ENCODE assay signal across 1 cellular context in the genomic region with DNA sequence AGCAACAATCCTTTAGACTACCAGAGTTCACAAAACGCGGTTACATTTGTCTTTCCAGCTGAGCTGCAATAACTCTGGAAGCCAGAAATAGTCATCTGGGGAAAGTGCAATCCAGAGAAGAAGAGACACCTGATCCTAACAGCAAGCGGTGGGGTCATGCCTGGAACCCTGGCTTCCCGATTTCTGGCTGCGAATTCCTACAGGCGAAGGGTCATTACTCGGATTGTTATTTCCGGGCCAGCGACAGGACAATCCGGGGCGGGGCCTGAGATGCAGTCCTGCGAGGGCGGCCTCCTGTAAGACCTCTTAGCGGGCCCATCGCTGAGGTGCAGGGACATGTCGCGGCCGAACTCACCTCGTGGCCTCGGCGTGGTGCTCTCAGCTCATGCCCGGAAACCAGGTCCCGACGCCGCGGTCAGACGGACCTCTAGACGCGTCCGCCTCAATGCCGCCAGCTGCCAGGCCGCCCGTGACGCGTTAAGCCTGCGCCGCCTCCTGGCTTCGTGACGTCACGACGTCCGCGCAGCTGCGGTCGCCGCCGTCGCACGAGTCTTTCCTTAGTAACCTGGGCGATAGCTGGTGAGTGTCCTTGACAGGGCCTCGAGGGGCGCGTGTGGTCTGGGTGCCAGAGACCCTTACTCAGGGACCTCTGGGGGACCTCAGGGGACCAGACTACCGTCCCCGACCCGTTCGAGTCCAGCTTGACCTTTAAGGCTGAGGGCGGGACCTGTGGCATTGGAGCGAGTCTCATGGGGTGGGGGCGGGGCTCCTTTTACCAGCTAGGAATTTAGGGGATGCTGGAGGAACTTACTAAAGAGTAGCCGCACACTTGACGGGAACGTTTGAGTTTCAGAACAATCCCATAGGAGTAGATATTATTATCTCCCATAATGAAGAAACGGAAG.
TF ChIP-seq lines count a peak whose summit lies in the region.

A gene with protein sequence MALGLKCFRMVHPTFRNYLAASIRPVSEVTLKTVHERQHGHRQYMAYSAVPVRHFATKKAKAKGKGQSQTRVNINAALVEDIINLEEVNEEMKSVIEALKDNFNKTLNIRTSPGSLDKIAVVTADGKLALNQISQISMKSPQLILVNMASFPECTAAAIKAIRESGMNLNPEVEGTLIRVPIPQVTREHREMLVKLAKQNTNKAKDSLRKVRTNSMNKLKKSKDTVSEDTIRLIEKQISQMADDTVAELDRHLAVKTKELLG (plus strand): TSS at position 523 of the 905 bp plus-strand sequence. CDS start 6,010 bp downstream, outside the sequence.
A gene with protein sequence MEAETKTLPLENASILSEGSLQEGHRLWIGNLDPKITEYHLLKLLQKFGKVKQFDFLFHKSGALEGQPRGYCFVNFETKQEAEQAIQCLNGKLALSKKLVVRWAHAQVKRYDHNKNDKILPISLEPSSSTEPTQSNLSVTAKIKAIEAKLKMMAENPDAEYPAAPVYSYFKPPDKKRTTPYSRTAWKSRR (minus strand): TSS at position 481 of the 905 bp plus-strand sequence. CDS start 3,348 bp downstream, outside the sequence.

TF ChIP-seq in HEK293, 187 proteins besides CTCF, POLR2A, EP300 and RAD21 (continued from another document and continues in another):
- peak; percentile 99 for TF ChIP-seq ZBTB21 (tag by site-specific recombination; IDR thresholded peaks at IDR 0.05)
- TF ChIP-seq, protein P1, sequence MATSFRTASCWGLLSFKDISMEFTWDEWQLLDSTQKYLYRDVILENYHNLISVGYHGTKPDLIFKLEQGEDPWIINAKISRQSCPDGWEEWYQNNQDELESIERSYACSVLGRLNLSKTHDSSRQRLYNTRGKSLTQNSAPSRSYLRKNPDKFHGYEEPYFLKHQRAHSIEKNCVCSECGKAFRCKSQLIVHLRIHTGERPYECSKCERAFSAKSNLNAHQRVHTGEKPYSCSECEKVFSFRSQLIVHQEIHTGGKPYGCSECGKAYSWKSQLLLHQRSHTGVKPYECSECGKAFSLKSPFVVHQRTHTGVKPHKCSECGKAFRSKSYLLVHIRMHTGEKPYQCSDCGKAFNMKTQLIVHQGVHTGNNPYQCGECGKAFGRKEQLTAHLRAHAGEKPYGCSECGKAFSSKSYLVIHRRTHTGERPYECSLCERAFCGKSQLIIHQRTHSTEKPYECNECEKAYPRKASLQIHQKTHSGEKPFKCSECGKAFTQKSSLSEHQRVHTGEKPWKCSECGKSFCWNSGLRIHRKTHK (tag by site-specific recombination; IDR thresholded peaks at IDR 0.05) = no peak
- TF ChIP-seq ZNF48 (tag by site-specific recombination; IDR thresholded peaks at IDR 0.05) = no peak
- TF ChIP-seq ZNF792 (tag by site-specific recombination; IDR thresholded peaks at IDR 0.05) = no peak
- no peak for TF ChIP-seq ZNF654 (tag by site-specific recombination; IDR thresholded peaks at IDR 0.05; ENCODE audit: low read depth)
- peak; percentile 99 for TF ChIP-seq ZNF629 (tag by site-specific recombination; IDR thresholded peaks at IDR 0.05)
- TF ChIP-seq, protein P2, sequence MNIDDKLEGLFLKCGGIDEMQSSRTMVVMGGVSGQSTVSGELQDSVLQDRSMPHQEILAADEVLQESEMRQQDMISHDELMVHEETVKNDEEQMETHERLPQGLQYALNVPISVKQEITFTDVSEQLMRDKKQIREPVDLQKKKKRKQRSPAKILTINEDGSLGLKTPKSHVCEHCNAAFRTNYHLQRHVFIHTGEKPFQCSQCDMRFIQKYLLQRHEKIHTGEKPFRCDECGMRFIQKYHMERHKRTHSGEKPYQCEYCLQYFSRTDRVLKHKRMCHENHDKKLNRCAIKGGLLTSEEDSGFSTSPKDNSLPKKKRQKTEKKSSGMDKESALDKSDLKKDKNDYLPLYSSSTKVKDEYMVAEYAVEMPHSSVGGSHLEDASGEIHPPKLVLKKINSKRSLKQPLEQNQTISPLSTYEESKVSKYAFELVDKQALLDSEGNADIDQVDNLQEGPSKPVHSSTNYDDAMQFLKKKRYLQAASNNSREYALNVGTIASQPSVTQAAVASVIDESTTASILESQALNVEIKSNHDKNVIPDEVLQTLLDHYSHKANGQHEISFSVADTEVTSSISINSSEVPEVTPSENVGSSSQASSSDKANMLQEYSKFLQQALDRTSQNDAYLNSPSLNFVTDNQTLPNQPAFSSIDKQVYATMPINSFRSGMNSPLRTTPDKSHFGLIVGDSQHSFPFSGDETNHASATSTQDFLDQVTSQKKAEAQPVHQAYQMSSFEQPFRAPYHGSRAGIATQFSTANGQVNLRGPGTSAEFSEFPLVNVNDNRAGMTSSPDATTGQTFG (tag by site-specific recombination; IDR thresholded peaks at IDR 0.05; ENCODE audit: borderline replicate concordance) = no peak
- TF ChIP-seq ZNF302 (tag by site-specific recombination; IDR thresholded peaks at IDR 0.05; ENCODE audit: low read depth) = no peak
- TF ChIP-seq, protein P3, sequence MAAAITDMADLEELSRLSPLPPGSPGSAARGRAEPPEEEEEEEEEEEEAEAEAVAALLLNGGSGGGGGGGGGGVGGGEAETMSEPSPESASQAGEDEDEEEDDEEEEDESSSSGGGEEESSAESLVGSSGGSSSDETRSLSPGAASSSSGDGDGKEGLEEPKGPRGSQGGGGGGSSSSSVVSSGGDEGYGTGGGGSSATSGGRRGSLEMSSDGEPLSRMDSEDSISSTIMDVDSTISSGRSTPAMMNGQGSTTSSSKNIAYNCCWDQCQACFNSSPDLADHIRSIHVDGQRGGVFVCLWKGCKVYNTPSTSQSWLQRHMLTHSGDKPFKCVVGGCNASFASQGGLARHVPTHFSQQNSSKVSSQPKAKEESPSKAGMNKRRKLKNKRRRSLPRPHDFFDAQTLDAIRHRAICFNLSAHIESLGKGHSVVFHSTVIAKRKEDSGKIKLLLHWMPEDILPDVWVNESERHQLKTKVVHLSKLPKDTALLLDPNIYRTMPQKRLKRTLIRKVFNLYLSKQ (tag by site-specific recombination; IDR thresholded peaks at IDR 0.05; ENCODE audit: borderline replicate concordance) = no peak
- no peak for TF ChIP-seq REPIN1 (tag by site-specific recombination; IDR thresholded peaks at IDR 0.05; ENCODE audit: low read depth)
- TF ChIP-seq FEZF1 (tag by site-specific recombination; IDR thresholded peaks at IDR 0.05) = no peak
- TF ChIP-seq SP2 (tag by site-specific recombination; IDR thresholded peaks at IDR 0.05) = peak; percentile 80
- no peak for TF ChIP-seq SALL2 (tag by site-specific recombination; IDR thresholded peaks at IDR 0.05; ENCODE audit: borderline replicate concordance)
- TF ChIP-seq ZNF23 (tag by site-specific recombination; IDR thresholded peaks at IDR 0.05; ENCODE audit: borderline replicate concordance) = no peak
- 0 out of 2 replicates have a peak, but pooled peaks have one; percentile 44 for TF ChIP-seq ZNF843 (tag by site-specific recombination; IDR thresholded peaks at IDR 0.05)
- TF ChIP-seq, protein P4, sequence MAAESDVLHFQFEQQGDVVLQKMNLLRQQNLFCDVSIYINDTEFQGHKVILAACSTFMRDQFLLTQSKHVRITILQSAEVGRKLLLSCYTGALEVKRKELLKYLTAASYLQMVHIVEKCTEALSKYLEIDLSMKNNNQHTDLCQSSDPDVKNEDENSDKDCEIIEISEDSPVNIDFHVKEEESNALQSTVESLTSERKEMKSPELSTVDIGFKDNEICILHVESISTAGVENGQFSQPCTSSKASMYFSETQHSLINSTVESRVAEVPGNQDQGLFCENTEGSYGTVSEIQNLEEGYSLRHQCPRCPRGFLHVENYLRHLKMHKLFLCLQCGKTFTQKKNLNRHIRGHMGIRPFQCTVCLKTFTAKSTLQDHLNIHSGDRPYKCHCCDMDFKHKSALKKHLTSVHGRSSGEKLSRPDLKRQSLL (tag by site-specific recombination; IDR thresholded peaks at IDR 0.05) = no peak
- TF ChIP-seq IKZF3 (tag by site-specific recombination; IDR thresholded peaks at IDR 0.05) = peak; percentile 47; the same call in 1 of the 2 replicates
- no peak for TF ChIP-seq ZNF544 (tag by site-specific recombination; IDR thresholded peaks at IDR 0.05)
- 0 out of 2 replicates have a peak, but pooled peaks have one; percentile 29 for TF ChIP-seq ZNF610 (tag by site-specific recombination; IDR thresholded peaks at IDR 0.05; ENCODE audit: borderline replicate concordance)
- TF ChIP-seq, protein P5, sequence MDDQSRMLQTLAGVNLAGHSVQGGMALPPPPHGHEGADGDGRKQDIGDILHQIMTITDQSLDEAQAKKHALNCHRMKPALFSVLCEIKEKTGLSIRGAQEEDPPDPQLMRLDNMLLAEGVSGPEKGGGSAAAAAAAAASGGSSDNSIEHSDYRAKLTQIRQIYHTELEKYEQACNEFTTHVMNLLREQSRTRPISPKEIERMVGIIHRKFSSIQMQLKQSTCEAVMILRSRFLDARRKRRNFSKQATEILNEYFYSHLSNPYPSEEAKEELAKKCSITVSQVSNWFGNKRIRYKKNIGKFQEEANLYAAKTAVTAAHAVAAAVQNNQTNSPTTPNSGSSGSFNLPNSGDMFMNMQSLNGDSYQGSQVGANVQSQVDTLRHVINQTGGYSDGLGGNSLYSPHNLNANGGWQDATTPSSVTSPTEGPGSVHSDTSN (CRISPR knock-in tag; IDR thresholded peaks at IDR 0.05) = peak; percentile 82; the same call in 1 of the 2 replicates
- TF ChIP-seq ZNF19 (tag by site-specific recombination; IDR thresholded peaks at IDR 0.05; ENCODE audit: low read depth) = no peak
- TF ChIP-seq ZNF561 (tag by site-specific recombination; IDR thresholded peaks at IDR 0.05; ENCODE audit: borderline replicate concordance) = no peak
- TF ChIP-seq, protein P6, sequence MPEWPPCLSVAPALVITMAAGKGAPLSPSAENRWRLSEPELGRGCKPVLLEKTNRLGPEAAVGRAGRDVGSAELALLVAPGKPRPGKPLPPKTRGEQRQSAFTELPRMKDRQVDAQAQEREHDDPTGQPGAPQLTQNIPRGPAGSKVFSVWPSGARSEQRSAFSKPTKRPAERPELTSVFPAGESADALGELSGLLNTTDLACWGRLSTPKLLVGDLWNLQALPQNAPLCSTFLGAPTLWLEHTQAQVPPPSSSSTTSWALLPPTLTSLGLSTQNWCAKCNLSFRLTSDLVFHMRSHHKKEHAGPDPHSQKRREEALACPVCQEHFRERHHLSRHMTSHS (tag by site-specific recombination; IDR thresholded peaks at IDR 0.05) = no peak
- TF ChIP-seq, protein P7, sequence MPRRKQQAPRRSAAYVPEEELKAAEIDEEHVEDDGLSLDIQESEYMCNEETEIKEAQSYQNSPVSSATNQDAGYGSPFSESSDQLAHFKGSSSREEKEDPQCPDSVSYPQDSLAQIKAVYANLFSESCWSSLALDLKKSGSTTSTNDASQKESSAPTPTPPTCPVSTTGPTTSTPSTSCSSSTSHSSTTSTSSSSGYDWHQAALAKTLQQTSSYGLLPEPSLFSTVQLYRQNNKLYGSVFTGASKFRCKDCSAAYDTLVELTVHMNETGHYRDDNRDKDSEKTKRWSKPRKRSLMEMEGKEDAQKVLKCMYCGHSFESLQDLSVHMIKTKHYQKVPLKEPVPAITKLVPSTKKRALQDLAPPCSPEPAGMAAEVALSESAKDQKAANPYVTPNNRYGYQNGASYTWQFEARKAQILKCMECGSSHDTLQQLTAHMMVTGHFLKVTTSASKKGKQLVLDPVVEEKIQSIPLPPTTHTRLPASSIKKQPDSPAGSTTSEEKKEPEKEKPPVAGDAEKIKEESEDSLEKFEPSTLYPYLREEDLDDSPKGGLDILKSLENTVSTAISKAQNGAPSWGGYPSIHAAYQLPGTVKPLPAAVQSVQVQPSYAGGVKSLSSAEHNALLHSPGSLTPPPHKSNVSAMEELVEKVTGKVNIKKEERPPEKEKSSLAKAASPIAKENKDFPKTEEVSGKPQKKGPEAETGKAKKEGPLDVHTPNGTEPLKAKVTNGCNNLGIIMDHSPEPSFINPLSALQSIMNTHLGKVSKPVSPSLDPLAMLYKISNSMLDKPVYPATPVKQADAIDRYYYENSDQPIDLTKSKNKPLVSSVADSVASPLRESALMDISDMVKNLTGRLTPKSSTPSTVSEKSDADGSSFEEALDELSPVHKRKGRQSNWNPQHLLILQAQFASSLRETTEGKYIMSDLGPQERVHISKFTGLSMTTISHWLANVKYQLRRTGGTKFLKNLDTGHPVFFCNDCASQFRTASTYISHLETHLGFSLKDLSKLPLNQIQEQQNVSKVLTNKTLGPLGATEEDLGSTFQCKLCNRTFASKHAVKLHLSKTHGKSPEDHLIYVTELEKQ (tag by site-specific recombination; IDR thresholded peaks at IDR 0.05; ENCODE audit: borderline replicate concordance) = no peak
- TF ChIP-seq, protein P8, sequence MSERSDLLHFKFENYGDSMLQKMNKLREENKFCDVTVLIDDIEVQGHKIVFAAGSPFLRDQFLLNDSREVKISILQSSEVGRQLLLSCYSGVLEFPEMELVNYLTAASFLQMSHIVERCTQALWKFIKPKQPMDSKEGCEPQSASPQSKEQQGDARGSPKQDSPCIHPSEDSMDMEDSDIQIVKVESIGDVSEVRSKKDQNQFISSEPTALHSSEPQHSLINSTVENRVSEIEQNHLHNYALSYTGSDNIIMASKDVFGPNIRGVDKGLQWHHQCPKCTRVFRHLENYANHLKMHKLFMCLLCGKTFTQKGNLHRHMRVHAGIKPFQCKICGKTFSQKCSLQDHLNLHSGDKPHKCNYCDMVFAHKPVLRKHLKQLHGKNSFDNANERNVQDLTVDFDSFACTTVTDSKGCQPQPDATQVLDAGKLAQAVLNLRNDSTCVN (tag by site-specific recombination; optimal IDR thresholded peaks at IDR 0.05) = peak; percentile 61
- TF ChIP-seq, protein P9, sequence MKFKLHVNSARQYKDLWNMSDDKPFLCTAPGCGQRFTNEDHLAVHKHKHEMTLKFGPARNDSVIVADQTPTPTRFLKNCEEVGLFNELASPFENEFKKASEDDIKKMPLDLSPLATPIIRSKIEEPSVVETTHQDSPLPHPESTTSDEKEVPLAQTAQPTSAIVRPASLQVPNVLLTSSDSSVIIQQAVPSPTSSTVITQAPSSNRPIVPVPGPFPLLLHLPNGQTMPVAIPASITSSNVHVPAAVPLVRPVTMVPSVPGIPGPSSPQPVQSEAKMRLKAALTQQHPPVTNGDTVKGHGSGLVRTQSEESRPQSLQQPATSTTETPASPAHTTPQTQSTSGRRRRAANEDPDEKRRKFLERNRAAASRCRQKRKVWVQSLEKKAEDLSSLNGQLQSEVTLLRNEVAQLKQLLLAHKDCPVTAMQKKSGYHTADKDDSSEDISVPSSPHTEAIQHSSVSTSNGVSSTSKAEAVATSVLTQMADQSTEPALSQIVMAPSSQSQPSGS (tag by site-specific recombination; IDR thresholded peaks at IDR 0.05; ENCODE audit: low read depth) = peak; percentile 95
- TF ChIP-seq SCRT1 (tag by site-specific recombination; IDR thresholded peaks at IDR 0.05; ENCODE audit: borderline replicate concordance) = peak; percentile 88
- no peak for TF ChIP-seq ZNF292 (tag by site-specific recombination; IDR thresholded peaks at IDR 0.05; ENCODE audit: borderline replicate concordance, low read depth)
- TF ChIP-seq ZNF830 (tag by site-specific recombination; IDR thresholded peaks at IDR 0.05; ENCODE audit: low read depth) = no peak
- TF ChIP-seq OVOL3 (tag by site-specific recombination; IDR thresholded peaks at IDR 0.05) = no peak
- no peak for TF ChIP-seq ZNF624 (tag by site-specific recombination; IDR thresholded peaks at IDR 0.05)
- no peak for TF ChIP-seq ZNF514 (tag by site-specific recombination; IDR thresholded peaks at IDR 0.05)
